ENCODE assay signal across 8 cellular contexts in genomic region chr7:100429637-100430449, GRCh38. TPM values are rescaled to one million over a fixed set of nuclear protein-coding genes. Genes with fewer than 3 reads are reported as not detected.
DNase-seq lines count a peak whose midpoint lies in the region; ATAC-seq and TF ChIP-seq lines count a peak whose summit lies in the region.

TSS of gene MEPCE (plus strand) at chr7:100429831. CDS start at chr7:100430019, 188 bp downstream.

- no peaks in the 10 kb centered on the region for H3K9me3 ChIP-seq in spleen

- peaks cover 39 to 58% (median 53%) of the 10 kb centered on the region in 6 donors for H3K4me1 ChIP-seq in spleen

- intact Hi-C loops in spleen (cut with DNase I; ENCODE audit: low total_unique reads), result no loop called here

- no peak for TF ChIP-seq CTCF in spleen (IDR thresholded peaks at IDR 0.05 in 8 of 11, conservative IDR thresholded peaks at IDR 0.05 in 3 of 11)

- no peaks in the 10 kb centered on the region for H3K27me3 ChIP-seq in spleen (replicated peaks in 1 of 7)

- peak within 1 kb of the TSS; percentile 99 to 100 (median 100) for H3K27ac ChIP-seq in spleen

- 0 to 1% (median 0%) methylated on average over 40 to 94 of the region's 94 CpGs for WGBS in spleen, 5 donors

- H3K36me3 ChIP-seq in spleen, result peaks cover 2 to 42% (median 23%) of the 10 kb centered on the region in 6 donors

- TF ChIP-seq POLR2A in spleen (IDR thresholded peaks at IDR 0.05), result peak in 2 of 3 donors; percentile 26 to 28

- DNase-seq in AG08395 (ENCODE audit: low spot score), result peak; percentile 100
- DNase-seq in NCI-H446 treated with DMSO at 0.1 percent for 48 hours (lab: John Stamatoyannopoulos, UW), result peak; percentile 91
- peak; percentile 94 for DNase-seq in central memory CD4-positive, alpha-beta T cell
- DNase-seq in iris pigment epithelial cell (ENCODE audit: low read depth), result peak; percentile 95
- peak; percentile 98 for DNase-seq in spleen

- H3K4me3 ChIP-seq in spleen, result peak within 1 kb of the TSS; percentile 67 to 97 (median 79)

- ATAC-seq in GM19025 (IDR thresholded peaks at IDR 0.05; ENCODE audit: low read depth, unreplicated experiment) (peak; percentile 29), HG03280 (IDR thresholded peaks at IDR 0.05; ENCODE audit: unreplicated experiment) (peak; percentile 33)
- peak; percentile 43 to 53 for ATAC-seq in activated CD4-positive, CD25-positive, alpha-beta regulatory T cell treated with anti-CD3 and anti-CD28 coated beads, Interleukin-2, amount 50 U/mL, for 24 hours

RNA-seq across cellular contexts. Expression of gene MEPCE, which starts in this region (rescaled TPM):
- 10 to 100 TPM; 42.3 to 82.2 (median 67.3) TPM for total RNA-seq in spleen
- polyA plus RNA-seq in spleen, result 10 to 100 TPM; 31.4 to 56.9 (median 38.0) TPM

Comparison
In these comparisons a context has a peak if more than half of its experiments do, and no peak if none do; other contexts are left out.
1. Peak in every context shown above with its lines: DNase-seq, ATAC-seq, H3K4me3 ChIP-seq and H3K27ac ChIP-seq.